Comparison of ENCODE assay signal across 30 cellular contexts in genomic region chr2:36678856-36679255, GRCh38. TPM values are rescaled to one million over a fixed set of nuclear protein-coding genes. Genes with fewer than 3 reads are reported as not detected.
"Had no signal": no experiment of that assay in that cellular context is flagged by ENCODE, and none has a peak within 500 bp of the region (broad histone marks: within the 10 kb centered on the region; RNA-seq: fewer than 3 reads in every experiment).

No MANE protein-coding gene starts in this region.

- DNase-seq: activated B cell treated with CpG ODN at 0.5 μM for 24 hours; activated CD4-positive, alpha-beta memory T cell treated with anti-CD3 and anti-CD28 coated beads for 36 hours; activated CD4-positive, alpha-beta T cell treated with anti-CD3 and anti-CD28 coated beads for 4 hours; activated CD4-positive, alpha-beta T cell treated with anti-CD3 and anti-CD28 coated beads, Interleukin-2, amount 10 ng/mL, durations not matched to agents 24 days and 14 days; activated CD4-positive, alpha-beta T cell treated with anti-CD3 and anti-CD28 coated beads, Interleukin-2, amount 50 U/mL, for 1 hour; activated CD4-positive, alpha-beta T cell treated with anti-CD3 and anti-CD28 coated beads, Interleukin-2, amount 50 U/mL, for 4 hours; activated CD4-positive, CD25-positive, alpha-beta regulatory T cell treated with anti-CD3 and anti-CD28 coated beads, Interleukin-2, amount 50 U/mL, for 72 hours; activated CD8-positive, alpha-beta memory T cell treated with anti-CD3 and anti-CD28 coated beads, Interleukin-2, amount 50 U/mL, for 48 hours; activated CD8-positive, alpha-beta T cell treated with anti-CD3 and anti-CD28 coated beads for 36 hours; activated effector memory CD4-positive, alpha-beta T cell treated with Interleukin-2 at 50 U/mL for 16 hours; activated gamma-delta T cell; activated naive CD4-positive, alpha-beta T cell treated with anti-CD3 and anti-CD28 coated beads, Interleukin-2, amount 10 ng/mL, durations not matched to agents 7 days and 5 days; activated naive CD4-positive, alpha-beta T cell treated with Interleukin-2 at 50 U/mL for 16 hours; activated naive CD8-positive, alpha-beta T cell treated with anti-CD3 and anti-CD28 coated beads, Interleukin-2, amount 10 ng/mL, durations not matched to agents 7 days and 5 days; activated naive CD8-positive, alpha-beta T cell treated with anti-CD3 and anti-CD28 coated beads, Interleukin-2, amount 50 U/mL, for 24 hours; activated T-cell treated with anti-CD3 and anti-CD28 coated beads, Interleukin-2, amount 50 U/mL, for 24 hours; activated T-cell treated with anti-CD3 and anti-CD28 coated beads, Interleukin-2, amount 50 U/mL, for 48 hours; amniotic stem cell; caudate nucleus; cerebellar nuclear complex; colonic mucosa; T-helper 2 cell; T-helper 9 cell had no signal

- FAIRE-seq: bronchial epithelial cell, TTC549 had no signal

- H3K36me3 ChIP-seq: ascending aorta, cardiac muscle cell, colonic mucosa had no signal

- H3K4me3 ChIP-seq: ascending aorta, cardiac muscle cell, colonic mucosa had no signal

- H3K27me3 ChIP-seq: ascending aorta, cardiac muscle cell, colonic mucosa had no signal

- H3K4me1 ChIP-seq: ascending aorta, colonic mucosa had no signal

- ATAC-seq: activated CD8-positive, alpha-beta T cell treated with anti-CD3 and anti-CD28 coated beads for 36 hours; activated naive CD8-positive, alpha-beta T cell treated with anti-CD3 and anti-CD28 coated beads, Interleukin-2, amount 50 U/mL, for 24 hours had no signal

- H3K9me3 ChIP-seq: ascending aorta, colonic mucosa had no signal

- H3K27ac ChIP-seq: ascending aorta, cardiac muscle cell, colonic mucosa, VCaP had no signal

RNA-seq across cellular contexts. Expression of gene VIT, which starts 17.7 kb away (rescaled TPM):
- total RNA-seq: activated B cell treated with CpG ODN at 0.5 μM for 24 hours; activated CD4-positive, alpha-beta memory T cell treated with anti-CD3 and anti-CD28 coated beads for 36 hours; activated CD4-positive, alpha-beta T cell treated with anti-CD3 and anti-CD28 coated beads, Interleukin-2, amount 10 ng/mL, durations not matched to agents 24 days and 14 days; activated CD8-positive, alpha-beta memory T cell treated with anti-CD3 and anti-CD28 coated beads for 36 hours; activated CD8-positive, alpha-beta T cell treated with anti-CD3 and anti-CD28 coated beads for 36 hours; activated naive CD8-positive, alpha-beta T cell treated with anti-CD3 and anti-CD28 coated beads, Interleukin-2, amount 10 ng/mL, durations not matched to agents 7 days and 5 days; activated T-helper 2 cell treated with anti-CD3 and anti-CD28 coated beads, Interferon-gamma antibody, Interleukin-2, Interleukin-4, amounts not matched to agents 10 μg/mL and 5 μg/mL and 100 μg/mL, durations not matched to agents 14 hours and 24 hours and 36 hours; bronchial epithelial cell; cardiac muscle cell had no signal
- polyA plus RNA-seq: cardiac muscle cell had no signal
